8 cellular contexts compared by ENCODE assay signal in genomic region chr6:166381733-166382499, GRCh38. TPM values are rescaled to one million over a fixed set of nuclear protein-coding genes. Genes with fewer than 3 reads are reported as not detected.
A peak's percentile ranks its signal among the peaks of the same experiment; 100 is the strongest.
DNase-seq lines count a peak whose midpoint lies in the region; ATAC-seq and TF ChIP-seq lines count a peak whose summit lies in the region.

No MANE protein-coding gene starts in this region.

- peaks cover 0 to 7% of the 10 kb centered on the region in 2 donors for H3K36me3 Mint-ChIP-seq in activated naive CD4-positive, alpha-beta T cell treated with anti-CD3 and anti-CD28 coated beads, Interleukin-2, amount 50 U/mL, for 72 hours

- ATAC-seq in GM21619 (IDR thresholded peaks at IDR 0.05; ENCODE audit: unreplicated experiment), result peak; percentile 49
- peak; percentile 25 to 46 for ATAC-seq in activated naive CD4-positive, alpha-beta T cell treated with anti-CD3 and anti-CD28 coated beads, Interleukin-2, amount 50 U/mL, for 72 hours
- peak; percentile 36 to 62 for ATAC-seq in left cardiac atrium
- peak; percentile 69 for ATAC-seq in aorta (ENCODE audit: low FRiP score)

- H3K27ac ChIP-seq in aorta (ENCODE audit: low read depth in 1 of 2, low read length in 2 of 2), result peak overlapping the region in 1 of 2 donors; percentile 83

- intact Hi-C loops in left cardiac atrium (cut with DNase I), result no loop called here
- intact Hi-C loops in aorta (cut with DNase I), result loop anchor here (2.0 to 5.0 kb wide), 4 partner anchors 17 to 245 kb away; partner anchors contain the start of genes SFT2D1 (in 2 of the 2) and RPS6KA2 (in 1 of the 2)

- no peaks in the 10 kb centered on the region for H3K36me3 ChIP-seq in aorta (ENCODE audit: control insufficient read depth in 1 of 2, insufficient read depth in 2 of 2, low read length in 1 of 2)

- TF ChIP-seq EP300 in Ishikawa (IDR thresholded peaks at IDR 0.05; ENCODE audit: borderline replicate concordance), result no peak

- H3K27ac Mint-ChIP-seq in activated naive CD4-positive, alpha-beta T cell treated with anti-CD3 and anti-CD28 coated beads, Interleukin-2, amount 50 U/mL, for 72 hours, result peak overlapping the region; percentile 2 to 86

- no peaks in the 10 kb centered on the region for H3K9me3 ChIP-seq in aorta (ENCODE audit: control insufficient read depth, low read length)

- H3K4me3 ChIP-seq in aorta (ENCODE audit: low read length in 2 of 2), result peak overlapping the region; percentile 38 to 77

- no peaks in the 10 kb centered on the region for H3K27me3 ChIP-seq in aorta (ENCODE audit: control insufficient read depth in 1 of 2, insufficient read depth in 2 of 2, low read length in 1 of 2)

- no peaks in the 10 kb centered on the region for H3K4me1 ChIP-seq in aorta (ENCODE audit: control insufficient read depth in 1 of 2, insufficient read depth in 2 of 2, low read length in 2 of 2)

- H3K9me3 Mint-ChIP-seq in activated naive CD4-positive, alpha-beta T cell treated with anti-CD3 and anti-CD28 coated beads, Interleukin-2, amount 50 U/mL, for 72 hours, result no peaks in the 10 kb centered on the region

- TF ChIP-seq RAD21 in Ishikawa (IDR thresholded peaks at IDR 0.05; ENCODE audit: low read depth), result peak; percentile 54; the same call in 1 of the 2 replicates

- WGBS in aorta, 2 donors, result 0% methylated on average over 45 to 49 of the region's 49 CpGs

- peak; percentile 87 for DNase-seq in ELF-1 (ENCODE audit: low read depth, low spot score)
- DNase-seq in SK-MEL-5 (ENCODE audit: low read depth, low spot score), result peak; percentile 52
- peak; percentile 72 to 84 for DNase-seq in activated naive CD4-positive, alpha-beta T cell treated with anti-CD3 and anti-CD28 coated beads, Interleukin-2, amount 50 U/mL, for 72 hours (ENCODE audit: low spot score in 2 of 2)
- peak; percentile 71 for DNase-seq in left cardiac atrium
- peak; percentile 45 for DNase-seq in putamen (ENCODE audit: low spot score)
- peak; percentile 77 to 91 for DNase-seq in aorta

- in situ Hi-C loops in SK-MEL-5 (cut with HindIII; ENCODE audit: low pct_unique_long_range_greater_than_20kb, low sequenced_read_pairs), result no loop called here

TF ChIP-seq in Ishikawa, 13 proteins besides CTCF, POLR2A, EP300 and RAD21:
- no peak for TF ChIP-seq FOXM1 (IDR thresholded peaks at IDR 0.05; ENCODE audit: borderline replicate concordance, low read depth)
- peak; percentile 48; the same call in 1 of the 2 replicates for TF ChIP-seq MAX (IDR thresholded peaks at IDR 0.05)
- TF ChIP-seq REST (IDR thresholded peaks at IDR 0.05; ENCODE audit: low read depth), result no peak
- TF ChIP-seq TCF12 (IDR thresholded peaks at IDR 0.05; ENCODE audit: low read depth), result peak; percentile 28; the same call in 1 of the 2 replicates
- TF ChIP-seq NFIC (IDR thresholded peaks at IDR 0.05), result no peak
- no peak; the same call in 1 of the 2 replicates for TF ChIP-seq ZBTB7A (IDR thresholded peaks at IDR 0.05; ENCODE audit: low read depth)
TF ChIP-seq in Ishikawa: peak in this region for 2.

RNA-seq across cellular contexts. Expression of gene MPC1, which starts 0.8 kb away (rescaled TPM):
- 30.3 and 34.6 TPM in 2 replicates for total RNA-seq in SK-MEL-5 (2014; rRNA removed; shearing (Covaris generic))
- polyA plus RNA-seq in SK-MEL-5 (2015; cell fraction: cytosol; rRNA removed), result 19.4 and 20.2 TPM in 2 replicates
- 24.7 and 25.0 TPM in 2 replicates for polyA plus RNA-seq in SK-MEL-5 (2015; cell fraction: nucleus; rRNA removed)
- 10 to 100 TPM; 11.9 to 22.9 TPM for total RNA-seq in activated naive CD4-positive, alpha-beta T cell treated with anti-CD3 and anti-CD28 coated beads, Interleukin-2, amount 50 U/mL, for 72 hours
- 100 to 1,000 TPM; 273 to 352 TPM for total RNA-seq in left cardiac atrium
- 10 to 100 TPM; 36.7 to 71.7 TPM for total RNA-seq in aorta
- 100 to 1,000 TPM in 1 of 2 donors, 10 to 100 TPM in 1; 61.7 to 128 TPM for polyA plus RNA-seq in aorta

RNA-seq across cellular contexts. Expression of gene SFT2D1, which starts 39.6 kb away (rescaled TPM):
- total RNA-seq in SK-MEL-5 (2014; rRNA removed; shearing (Covaris generic)), result 46.3 and 49.9 TPM in 2 replicates
- 52.3 and 78.1 TPM in 2 replicates for polyA plus RNA-seq in SK-MEL-5 (2015; cell fraction: cytosol; rRNA removed)
- polyA plus RNA-seq in SK-MEL-5 (2015; cell fraction: nucleus; rRNA removed), result 63.3 and 81.8 TPM in 2 replicates
- 10 to 100 TPM; 30.8 to 48.4 TPM for total RNA-seq in activated naive CD4-positive, alpha-beta T cell treated with anti-CD3 and anti-CD28 coated beads, Interleukin-2, amount 50 U/mL, for 72 hours
- total RNA-seq in left cardiac atrium (10 to 100 TPM; 26.3 to 28.0 TPM), aorta (10 to 100 TPM; 36.5 to 37.1 TPM)
- polyA plus RNA-seq in aorta, result 10 to 100 TPM; 37.4 to 53.5 TPM

Comparison
In these comparisons a context has a peak if more than half of its experiments do, and no peak if none do; other contexts are left out.
1. intact Hi-C loops: an anchor here in aorta (2.0 to 5.0 kb wide); none called in left cardiac atrium.